23 cellular contexts compared by ENCODE assay signal in genomic region chr5:111119856-111120255, GRCh38. TPM values are rescaled to one million over a fixed set of nuclear protein-coding genes. Genes with fewer than 3 reads are reported as not detected.
DNase-seq lines count a peak whose midpoint lies in the region; ATAC-seq and TF ChIP-seq lines count a peak whose summit lies in the region.
"Had no signal": no experiment of that assay in that cellular context is flagged by ENCODE, and none has a peak within 500 bp of the region (broad histone marks: within the 10 kb centered on the region; RNA-seq: fewer than 3 reads in every experiment).

No MANE protein-coding gene starts in this region.

- no peaks in the 10 kb centered on the region for H3K4me1 ChIP-seq in hepatocyte (ENCODE audit: insufficient read depth)
- H3K4me1 ChIP-seq: body of pancreas had no signal

- H3K4me1 Mint-ChIP-seq in stimulated activated naive CD8-positive, alpha-beta T cell treated with anti-CD3 and anti-CD28 coated beads, Interleukin-15, amount 100 ng/mL, for 72 hours, result peaks cover 15% of the 10 kb centered on the region
- peaks cover 15% of the 10 kb centered on the region for H3K4me1 Mint-ChIP-seq in CD14-positive monocyte
- H3K4me1 Mint-ChIP-seq: mesothelial cell of epicardium had no signal

- intact Hi-C loops in CD14-positive monocyte (cut with micrococcal nuclease), result no loop called here

- no peak for TF ChIP-seq CTCF in CD14-positive monocyte (IDR thresholded peaks at IDR 0.05)
- no peak for TF ChIP-seq CTCF in hepatocyte (IDR thresholded peaks at IDR 0.05; ENCODE audit: poor library complexity)

- no peak overlapping the region for H3K4me3 Mint-ChIP-seq in stimulated activated naive CD8-positive, alpha-beta T cell treated with anti-CD3 and anti-CD28 coated beads, Interleukin-15, amount 100 ng/mL, for 72 hours
- H3K4me3 Mint-ChIP-seq in CD14-positive monocyte, result no peak overlapping the region
- H3K4me3 Mint-ChIP-seq: activated CD8-positive, alpha-beta memory T cell treated with anti-CD3 and anti-CD28 coated beads, Interleukin-2, amount 10 ng/mL, durations not matched to agents 7 days and 5 days; H9; mesothelial cell of epicardium; naive thymus-derived CD4-positive, alpha-beta T cell had no signal

- no peaks in the 10 kb centered on the region for H4K20me1 ChIP-seq in hepatocyte (ENCODE audit: insufficient read depth, poor library complexity, severe bottlenecking)

- 97% methylated on average over 2 of the region's 2 CpGs for WGBS in hepatocyte (ENCODE audit: low lambda C conversion rate, missing lambda C conversion rate)

- H3K4me2 ChIP-seq in hepatocyte, result no peak overlapping the region

- no peaks in the 10 kb centered on the region for H3K27me3 ChIP-seq in hepatocyte
- H3K27me3 ChIP-seq: BLaER1 treated with 17β-estradiol and CSF1 and Interleukin-3, amounts not matched to agents 10 nM and 100 nM; body of pancreas had no signal

- H3K36me3 ChIP-seq in hepatocyte (replicated peaks; ENCODE audit: insufficient read depth, low read depth), result no peaks in the 10 kb centered on the region

- H3K79me2 ChIP-seq in hepatocyte, result no peaks in the 10 kb centered on the region

- H3K9me3 Mint-ChIP-seq in activated naive CD4-positive, alpha-beta T cell treated with anti-CD3 and anti-CD28 coated beads, Interleukin-2, amount 50 U/mL, for 72 hours, result no peaks in the 10 kb centered on the region
- no peaks in the 10 kb centered on the region for H3K9me3 Mint-ChIP-seq in stimulated activated naive CD8-positive, alpha-beta T cell treated with anti-CD3 and anti-CD28 coated beads, Interleukin-15, amount 100 ng/mL, for 72 hours
- no peaks in the 10 kb centered on the region for H3K9me3 Mint-ChIP-seq in CD14-positive monocyte
- H3K9me3 Mint-ChIP-seq: activated T-helper 2 cell treated with anti-CD3 and anti-CD28 coated beads, Interferon-gamma antibody, Interleukin-2, Interleukin-4, amounts not matched to agents 10 μg/mL and 5 μg/mL and 100 μg/mL, durations not matched to agents 14 hours and 24 hours and 36 hours; H9; mesothelial cell of epicardium; naive thymus-derived CD4-positive, alpha-beta T cell had no signal

- no peak overlapping the region for H2AFZ ChIP-seq in hepatocyte

- peak; percentile 83 to 99 for ATAC-seq in activated naive CD4-positive, alpha-beta T cell treated with anti-CD3 and anti-CD28 coated beads, Interleukin-2, amount 50 U/mL, for 72 hours
- ATAC-seq in GM21360 (IDR thresholded peaks at IDR 0.05; ENCODE audit: unreplicated experiment) (peak; percentile 40), HG02885 (IDR thresholded peaks at IDR 0.05; ENCODE audit: poor library complexity, unreplicated experiment) (peak; percentile 44)
- peak; percentile 95 for ATAC-seq in stimulated activated naive CD8-positive, alpha-beta T cell treated with anti-CD3 and anti-CD28 coated beads, Interleukin-15, amount 100 ng/mL, for 72 hours
- ATAC-seq: activated CD8-positive, alpha-beta memory T cell treated with anti-CD3 and anti-CD28 coated beads, Interleukin-2, amount 10 ng/mL, durations not matched to agents 7 days and 5 days; body of pancreas; naive thymus-derived CD4-positive, alpha-beta T cell; Panc1 had no signal

- H3K36me3 Mint-ChIP-seq in activated naive CD4-positive, alpha-beta T cell treated with anti-CD3 and anti-CD28 coated beads, Interleukin-2, amount 50 U/mL, for 72 hours, result peaks cover 10 to 13% of the 10 kb centered on the region in 2 donors
- H3K36me3 Mint-ChIP-seq in CD14-positive monocyte, result peaks cover 50 to 59% of the 10 kb centered on the region in 2 donors

- H3K9me2 ChIP-seq in hepatocyte (replicated peaks; ENCODE audit: insufficient read depth), result no peaks in the 10 kb centered on the region

- no peak overlapping the region for H3K27ac ChIP-seq in hepatocyte
- H3K27ac ChIP-seq: body of pancreas had no signal

- H3K9me3 ChIP-seq in hepatocyte (ENCODE audit: low read depth), result no peaks in the 10 kb centered on the region
- H3K9me3 ChIP-seq: BLaER1 treated with 17β-estradiol and CSF1 and Interleukin-3, amounts not matched to agents 10 nM and 100 nM; body of pancreas had no signal

- H3K4me3 ChIP-seq in hepatocyte, result no peak overlapping the region
- H3K4me3 ChIP-seq: BLaER1 treated with 17β-estradiol and CSF1 and Interleukin-3, amounts not matched to agents 10 nM and 100 nM; body of pancreas had no signal

- H3K27me3 Mint-ChIP-seq in stimulated activated naive CD8-positive, alpha-beta T cell treated with anti-CD3 and anti-CD28 coated beads, Interleukin-15, amount 100 ng/mL, for 72 hours, result no peaks in the 10 kb centered on the region
- no peaks in the 10 kb centered on the region for H3K27me3 Mint-ChIP-seq in CD14-positive monocyte (ENCODE audit: low read depth in 3 of 3)
- H3K27me3 Mint-ChIP-seq: activated CD8-positive, alpha-beta memory T cell treated with anti-CD3 and anti-CD28 coated beads, Interleukin-2, amount 10 ng/mL, durations not matched to agents 7 days and 5 days; naive thymus-derived CD4-positive, alpha-beta T cell had no signal

- DNase-seq in activated naive CD4-positive, alpha-beta T cell treated with anti-CD3 and anti-CD28 coated beads, Interleukin-2, amount 50 U/mL, for 72 hours (ENCODE audit: low spot score in 2 of 2), result no peak
- DNase-seq in activated naive CD4-positive, alpha-beta T cell (lab: John Stamatoyannopoulos, UW), result no peak
- DNase-seq in stimulated activated naive CD8-positive, alpha-beta T cell treated with anti-CD3 and anti-CD28 coated beads, Interleukin-15, amount 100 ng/mL, for 72 hours, result no peak
- DNase-seq in CD14-positive monocyte (ENCODE audit: low spot score), result no peak
- no peak for DNase-seq in hepatocyte (ENCODE audit: low spot score)
- DNase-seq: activated CD8-positive, alpha-beta memory T cell treated with anti-CD3 and anti-CD28 coated beads, Interleukin-2, amount 10 ng/mL, durations not matched to agents 7 days and 5 days; body of pancreas; cerebellar nuclear complex; EL; H9; Kasumi-1; MV-4-11; naive thymus-derived CD4-positive, alpha-beta T cell; NCI-H1694 treated with DMSO at 0.1 percent for 48 hours; NCI-H526; occipital lobe had no signal

- no peak overlapping the region for H3K27ac Mint-ChIP-seq in activated naive CD4-positive, alpha-beta T cell treated with anti-CD3 and anti-CD28 coated beads, Interleukin-2, amount 50 U/mL, for 72 hours
- H3K27ac Mint-ChIP-seq in stimulated activated naive CD8-positive, alpha-beta T cell treated with anti-CD3 and anti-CD28 coated beads, Interleukin-15, amount 100 ng/mL, for 72 hours, result no peak overlapping the region
- no peak overlapping the region for H3K27ac Mint-ChIP-seq in CD14-positive monocyte
- H3K27ac Mint-ChIP-seq: activated CD8-positive, alpha-beta memory T cell treated with anti-CD3 and anti-CD28 coated beads, Interleukin-2, amount 10 ng/mL, durations not matched to agents 7 days and 5 days; mesothelial cell of epicardium; naive thymus-derived CD4-positive, alpha-beta T cell had no signal

RNA-seq across cellular contexts. Expression of gene WDR36, which starts 27.7 kb away (rescaled TPM):
- total RNA-seq in activated naive CD4-positive, alpha-beta T cell treated with anti-CD3 and anti-CD28 coated beads, Interleukin-2, amount 50 U/mL, for 72 hours, result 10 to 100 TPM; 49.6 to 55.3 TPM
- 1 to 10 TPM; 8.2 to 8.7 TPM for polyA plus RNA-seq in CD14-positive monocyte
- total RNA-seq in hepatocyte, result 28.7 and 31.7 TPM in 2 replicates
- 9.1 and 9.3 TPM in 2 replicates for polyA plus RNA-seq in hepatocyte

RNA-seq across cellular contexts. Expression of gene TSLP, which starts 48.3 kb away (rescaled TPM):
- under 1 TPM; 0.60 to 0.71 TPM for total RNA-seq in activated naive CD4-positive, alpha-beta T cell treated with anti-CD3 and anti-CD28 coated beads, Interleukin-2, amount 50 U/mL, for 72 hours
- under 1 TPM in 1 of 2 donors, not detected in 1; 0.11 TPM for polyA plus RNA-seq in CD14-positive monocyte
- total RNA-seq in hepatocyte, result 0.07 and 0.08 TPM in 2 replicates
- 0.27 and 0.36 TPM in 2 replicates for polyA plus RNA-seq in hepatocyte
- total RNA-seq: endothelial cell of umbilical vein, occipital lobe had no signal
- polyA plus RNA-seq: endothelial cell of umbilical vein; naive thymus-derived CD4-positive, alpha-beta T cell had no signal

Comparison
In these comparisons a context has a peak if more than half of its experiments do, and no peak if none do; other contexts are left out.
1. ATAC-seq: peak in every context shown above with its lines; median percentile 95 in stimulated activated naive CD8-positive, alpha-beta T cell treated with anti-CD3 and anti-CD28 coated beads, Interleukin-15, amount 100 ng/mL, for 72 hours; 91 in activated naive CD4-positive, alpha-beta T cell treated with anti-CD3 and anti-CD28 coated beads, Interleukin-2, amount 50 U/mL, for 72 hours; 44 in HG02885; 40 in GM21360.